ENCODE assay signal across 1 cellular context in the genomic region with DNA sequence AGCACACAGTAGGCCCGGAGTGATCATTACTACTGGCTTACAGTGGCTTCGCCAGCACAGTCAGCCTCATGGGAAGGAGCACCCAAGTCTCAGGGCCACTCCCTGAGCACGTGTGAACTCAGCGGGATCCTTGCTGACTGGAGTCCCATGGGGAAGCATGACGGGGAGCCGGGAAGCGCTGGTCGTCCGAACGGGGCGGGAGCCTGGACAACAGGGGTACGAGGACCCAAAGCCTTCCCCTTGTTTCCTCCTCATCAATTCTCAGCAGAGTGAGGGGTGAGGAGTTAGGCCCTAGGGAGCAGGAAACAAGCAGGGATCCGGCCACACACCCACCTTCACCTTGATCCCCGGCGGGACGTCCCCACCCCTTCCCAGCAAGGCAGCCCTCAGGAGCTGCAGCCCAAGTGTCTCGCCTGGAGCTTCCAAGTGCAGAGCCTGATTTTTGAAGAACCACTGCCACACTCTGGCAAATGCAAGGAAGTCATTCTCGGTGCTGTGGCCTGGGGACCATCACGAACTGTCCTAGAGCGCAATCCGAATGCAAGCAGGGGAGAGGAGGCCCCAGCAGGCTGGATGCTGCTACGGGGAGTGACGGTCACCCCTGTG.
TF ChIP-seq lines count a peak whose summit lies in the region.

No MANE protein-coding gene starts in this region.

TF ChIP-seq in GM12878, 131 proteins besides CTCF, POLR2A, EP300 and RAD21 (continued from another document):
- TF ChIP-seq, protein P1, sequence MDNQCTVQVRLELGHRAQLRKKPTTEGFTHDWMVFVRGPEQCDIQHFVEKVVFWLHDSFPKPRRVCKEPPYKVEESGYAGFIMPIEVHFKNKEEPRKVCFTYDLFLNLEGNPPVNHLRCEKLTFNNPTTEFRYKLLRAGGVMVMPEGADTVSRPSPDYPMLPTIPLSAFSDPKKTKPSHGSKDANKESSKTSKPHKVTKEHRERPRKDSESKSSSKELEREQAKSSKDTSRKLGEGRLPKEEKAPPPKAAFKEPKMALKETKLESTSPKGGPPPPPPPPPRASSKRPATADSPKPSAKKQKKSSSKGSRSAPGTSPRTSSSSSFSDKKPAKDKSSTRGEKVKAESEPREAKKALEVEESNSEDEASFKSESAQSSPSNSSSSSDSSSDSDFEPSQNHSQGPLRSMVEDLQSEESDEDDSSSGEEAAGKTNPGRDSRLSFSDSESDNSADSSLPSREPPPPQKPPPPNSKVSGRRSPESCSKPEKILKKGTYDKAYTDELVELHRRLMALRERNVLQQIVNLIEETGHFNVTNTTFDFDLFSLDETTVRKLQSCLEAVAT (IDR thresholded peaks at IDR 0.05), result no peak
- no peak for TF ChIP-seq MYC (IDR thresholded peaks at IDR 0.05; ENCODE audit: insufficient read depth, insufficient read length, insufficient replicate concordance, low read length, severe bottlenecking)
- no peak; the same call in 1 of the 2 replicates for TF ChIP-seq SMC3 (IDR thresholded peaks at IDR 0.05; ENCODE audit: borderline replicate concordance, low read length)
- no peak for TF ChIP-seq SUZ12 (IDR thresholded peaks at IDR 0.05; ENCODE audit: unreplicated experiment)
- no peak for TF ChIP-seq CHD4 (IDR thresholded peaks at IDR 0.05)
- no peak for TF ChIP-seq BRCA1 (IDR thresholded peaks at IDR 0.05; ENCODE audit: low read depth, low read length)
- TF ChIP-seq EZH2 (IDR thresholded peaks at IDR 0.05; ENCODE audit: borderline replicate concordance, control insufficient read depth, low read depth, low read length), result no peak
- TF ChIP-seq NFIC (IDR thresholded peaks at IDR 0.05; ENCODE audit: low read depth, low read length), result no peak
- TF ChIP-seq, protein P2, sequence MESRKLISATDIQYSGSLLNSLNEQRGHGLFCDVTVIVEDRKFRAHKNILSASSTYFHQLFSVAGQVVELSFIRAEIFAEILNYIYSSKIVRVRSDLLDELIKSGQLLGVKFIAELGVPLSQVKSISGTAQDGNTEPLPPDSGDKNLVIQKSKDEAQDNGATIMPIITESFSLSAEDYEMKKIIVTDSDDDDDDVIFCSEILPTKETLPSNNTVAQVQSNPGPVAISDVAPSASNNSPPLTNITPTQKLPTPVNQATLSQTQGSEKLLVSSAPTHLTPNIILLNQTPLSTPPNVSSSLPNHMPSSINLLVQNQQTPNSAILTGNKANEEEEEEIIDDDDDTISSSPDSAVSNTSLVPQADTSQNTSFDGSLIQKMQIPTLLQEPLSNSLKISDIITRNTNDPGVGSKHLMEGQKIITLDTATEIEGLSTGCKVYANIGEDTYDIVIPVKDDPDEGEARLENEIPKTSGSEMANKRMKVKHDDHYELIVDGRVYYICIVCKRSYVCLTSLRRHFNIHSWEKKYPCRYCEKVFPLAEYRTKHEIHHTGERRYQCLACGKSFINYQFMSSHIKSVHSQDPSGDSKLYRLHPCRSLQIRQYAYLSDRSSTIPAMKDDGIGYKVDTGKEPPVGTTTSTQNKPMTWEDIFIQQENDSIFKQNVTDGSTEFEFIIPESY (IDR thresholded peaks at IDR 0.05), result no peak
- TF ChIP-seq, protein P3, sequence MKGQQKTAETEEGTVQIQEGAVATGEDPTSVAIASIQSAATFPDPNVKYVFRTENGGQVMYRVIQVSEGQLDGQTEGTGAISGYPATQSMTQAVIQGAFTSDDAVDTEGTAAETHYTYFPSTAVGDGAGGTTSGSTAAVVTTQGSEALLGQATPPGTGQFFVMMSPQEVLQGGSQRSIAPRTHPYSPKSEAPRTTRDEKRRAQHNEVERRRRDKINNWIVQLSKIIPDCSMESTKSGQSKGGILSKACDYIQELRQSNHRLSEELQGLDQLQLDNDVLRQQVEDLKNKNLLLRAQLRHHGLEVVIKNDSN (IDR thresholded peaks at IDR 0.05; ENCODE audit: borderline replicate concordance, extremely low read length, insufficient read depth, low read depth, low read length), result no peak
- TF ChIP-seq, protein P4, sequence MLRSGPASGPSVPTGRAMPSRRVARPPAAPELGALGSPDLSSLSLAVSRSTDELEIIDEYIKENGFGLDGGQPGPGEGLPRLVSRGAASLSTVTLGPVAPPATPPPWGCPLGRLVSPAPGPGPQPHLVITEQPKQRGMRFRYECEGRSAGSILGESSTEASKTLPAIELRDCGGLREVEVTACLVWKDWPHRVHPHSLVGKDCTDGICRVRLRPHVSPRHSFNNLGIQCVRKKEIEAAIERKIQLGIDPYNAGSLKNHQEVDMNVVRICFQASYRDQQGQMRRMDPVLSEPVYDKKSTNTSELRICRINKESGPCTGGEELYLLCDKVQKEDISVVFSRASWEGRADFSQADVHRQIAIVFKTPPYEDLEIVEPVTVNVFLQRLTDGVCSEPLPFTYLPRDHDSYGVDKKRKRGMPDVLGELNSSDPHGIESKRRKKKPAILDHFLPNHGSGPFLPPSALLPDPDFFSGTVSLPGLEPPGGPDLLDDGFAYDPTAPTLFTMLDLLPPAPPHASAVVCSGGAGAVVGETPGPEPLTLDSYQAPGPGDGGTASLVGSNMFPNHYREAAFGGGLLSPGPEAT (IDR thresholded peaks at IDR 0.05; ENCODE audit: low read depth), result no peak
- no peak for TF ChIP-seq SIX5 (IDR thresholded peaks at IDR 0.05; ENCODE audit: low read depth, low read length, severe bottlenecking)
TF ChIP-seq in GM12878: peak in this region for 0.
